23 cellular contexts compared by ENCODE assay signal in genomic region chr3:74590620-74591262, GRCh38. TPM values are rescaled to one million over a fixed set of nuclear protein-coding genes. Genes with fewer than 3 reads are reported as not detected.
"Had no signal": no experiment of that assay in that cellular context is flagged by ENCODE, and none has a peak within 500 bp of the region (broad histone marks: within the 10 kb centered on the region; RNA-seq: fewer than 3 reads in every experiment).

No MANE protein-coding gene starts in this region.

- H3K36me3 ChIP-seq: MG63, SJSA1 had no signal

- H3K9me3 ChIP-seq: MG63, SJSA1 had no signal

- DNase-seq: Karpas-422, KG1, MG63, NCI-H1092, NCI-H1105 treated with DMSO at 0.1 percent for 48 hours, NCI-H1417 treated with DMSO at 0.1 percent for 48 hours, NCI-H146, NCI-H1694 treated with DMSO at 0.1 percent for 48 hours, NCI-H1930, NCI-H2081, NCI-H2107, NCI-H226, NCI-H446, NCI-H510A, NCI-H524 treated with DMSO at 0.1 percent for 48 hours, NCI-H69, NCI-H774, Right ventricle myocardium superior, RPMI8226, SIG-M5 had no signal

- H3K27ac ChIP-seq: HL-60, SJSA1, SK-N-MC had no signal

- H3K27me3 ChIP-seq: MG63, SJSA1 had no signal

- H3K4me3 ChIP-seq: MG63, SJSA1, SK-N-MC had no signal

- H3K4me1 ChIP-seq: SJSA1 had no signal

RNA-seq across cellular contexts. Expression of gene CNTN3, which starts 23.7 kb away (rescaled TPM):
- total RNA-seq: SJSA1 had no signal
